In genomic region chr14:61707774-61708173, GRCh38 we compare ENCODE assay signal across 2 cellular contexts.
TF ChIP-seq lines count a peak whose summit lies in the region.

No MANE protein-coding gene starts in this region.

TF ChIP-seq in HEK293, 187 proteins besides CTCF, POLR2A, EP300 and RAD21:
- TF ChIP-seq ZNF184 (tag by site-specific recombination; IDR thresholded peaks at IDR 0.05) (peak; percentile 90), SCRT2 (tag by site-specific recombination; IDR thresholded peaks at IDR 0.05) (0 out of 2 replicates have a peak, but pooled peaks have one; percentile 18)
TF ChIP-seq in HEK293: peak in this region for 2; not testable (repeated sequence) for 185.

TF ChIP-seq in GM12878, 131 proteins besides CTCF, POLR2A, EP300 and RAD21:
- peak; percentile 13; the same call in 1 of the 2 replicates for TF ChIP-seq MLLT1 (IDR thresholded peaks at IDR 0.05)
